ENCODE assay signal across 18 cellular contexts in the genomic region with DNA sequence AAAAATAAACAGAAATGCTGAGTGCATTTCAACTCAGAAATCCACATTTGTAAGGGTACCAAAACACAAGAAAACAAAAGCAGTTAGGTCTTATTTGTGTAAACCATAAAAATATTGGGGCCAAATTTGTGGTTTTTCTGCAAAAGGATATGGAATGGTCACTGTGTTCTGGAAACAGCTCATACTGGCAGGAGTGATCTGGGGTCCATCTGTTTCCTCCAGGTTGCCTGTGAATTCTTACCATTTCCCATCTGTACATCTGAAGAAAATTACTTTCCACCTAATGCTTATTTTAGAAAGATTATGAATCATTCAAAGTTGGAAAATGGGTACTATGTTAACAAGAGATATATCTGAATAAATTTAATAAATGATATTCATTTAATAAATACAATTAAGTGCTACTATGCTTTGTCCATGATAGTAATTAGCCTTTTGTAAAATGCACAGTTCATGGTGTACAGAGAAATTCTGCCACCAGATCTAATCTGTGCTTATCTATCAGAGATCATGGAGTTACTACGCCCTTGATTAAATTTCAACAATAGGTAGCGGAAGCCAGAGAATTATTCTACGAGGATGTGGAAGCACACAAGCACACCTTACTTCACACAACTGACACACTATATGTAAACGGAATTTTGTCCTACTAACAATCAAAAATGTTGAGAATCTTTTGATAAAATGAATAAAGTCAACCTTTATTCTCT. TPM values are rescaled to one million over a fixed set of nuclear protein-coding genes. Genes with fewer than 3 reads are reported as not detected.
DNase-seq lines count a peak whose midpoint lies in the region; ATAC-seq and TF ChIP-seq lines count a peak whose summit lies in the region.
"Had no signal": no experiment of that assay in that cellular context is flagged by ENCODE, and none has a peak within 500 bp of the region (broad histone marks: within the 10 kb centered on the region; RNA-seq: fewer than 3 reads in every experiment).

No MANE protein-coding gene starts in this region.

- H3K36me3 ChIP-seq in left ventricle myocardium inferior, result peaks cover 24% of the 10 kb centered on the region
- H3K36me3 ChIP-seq: HAP-1 had no signal

- H3K4me1 ChIP-seq in left ventricle myocardium inferior, result peaks cover 43% of the 10 kb centered on the region
- H3K4me1 ChIP-seq: Caco-2, HAP-1 had no signal

- H3K27ac ChIP-seq in left ventricle myocardium inferior (replicated peaks), result peak overlapping the region; percentile 55

- ATAC-seq in left cardiac atrium (no peak), SK-N-SH treated with all-trans-retinoic acid at 6 μM for 48 hours (peak; percentile 64)

- H3K4me3 ChIP-seq in left ventricle myocardium inferior, result no peak overlapping the region
- H3K4me3 ChIP-seq: HAP-1, MG63 had no signal

- no peak for TF ChIP-seq CTCF in left ventricle myocardium inferior (IDR thresholded peaks at IDR 0.05; ENCODE audit: borderline replicate concordance)

- H3K27me3 ChIP-seq in left ventricle myocardium inferior (ENCODE audit: low read depth), result no peaks in the 10 kb centered on the region
- H3K27me3 ChIP-seq: MG63 had no signal

- no peaks in the 10 kb centered on the region for H3K9me3 ChIP-seq in left ventricle myocardium inferior (replicated peaks)
- H3K9me3 ChIP-seq: Caco-2, HAP-1, MG63 had no signal

- DNase-seq in left ventricle myocardium inferior (no peak), left cardiac atrium (no peak), dermis blood vessel endothelial cell (peak; percentile 86), pulmonary artery endothelial cell (ENCODE audit: low read depth, low spot score) (peak; percentile 66), NCI-H187 (lab: John Stamatoyannopoulos, UW) (no peak), ecto neural progenitor cell (ENCODE audit: low spot score) (no peak), cortex of kidney (lab: John Stamatoyannopoulos, UW) (no peak)
- DNase-seq: Caco-2; Karpas-422; NCI-H1092; NCI-H226; NCI-H526 treated with DMSO at 0.1 percent for 48 hours; NK-92 treated with Interleukin-12 subunit alpha and Interleukin-12 subunit beta, amount 100 ng/mL, for 24 hours; SIG-M5 had no signal

- intact Hi-C loops in left ventricle myocardium inferior (cut with micrococcal nuclease), result no loop called here
- intact Hi-C loops in left cardiac atrium (cut with DNase I), result no loop called here

TF ChIP-seq in SK-N-SH treated with all-trans-retinoic acid at 6 μM for 48 hours, 23 proteins besides CTCF, POLR2A, EP300 and RAD21:
- TF ChIP-seq CSRNP3 (CRISPR knock-in tag; IDR thresholded peaks at IDR 0.05), result no peak
- no peak; the same call in 1 of the 2 replicates for TF ChIP-seq TCF4 (CRISPR knock-in tag; IDR thresholded peaks at IDR 0.05; ENCODE audit: borderline replicate concordance)
- TF ChIP-seq SNAI2 (CRISPR knock-in tag; IDR thresholded peaks at IDR 0.05), result no peak
- no peak for TF ChIP-seq BACH2 (CRISPR knock-in tag; IDR thresholded peaks at IDR 0.05; ENCODE audit: borderline replicate concordance)
- no peak for TF ChIP-seq ZFP30 (CRISPR knock-in tag; IDR thresholded peaks at IDR 0.05)
- no peak for TF ChIP-seq ESRRG (CRISPR knock-in tag; IDR thresholded peaks at IDR 0.05)
- no peak for TF ChIP-seq ARNTL (CRISPR knock-in tag; IDR thresholded peaks at IDR 0.05; ENCODE audit: borderline replicate concordance, low read depth)
- TF ChIP-seq TOX (CRISPR knock-in tag; IDR thresholded peaks at IDR 0.05; ENCODE audit: borderline replicate concordance), result no peak
- no peak for TF ChIP-seq ZNF8 (CRISPR knock-in tag; IDR thresholded peaks at IDR 0.05)
TF ChIP-seq in SK-N-SH treated with all-trans-retinoic acid at 6 μM for 48 hours: peak in this region for 0.

RNA-seq across cellular contexts. Expression of gene ALS2, which starts 10.9 kb away (rescaled TPM):
- total RNA-seq in left ventricle myocardium inferior, result 42.0 TPM
- 10 to 100 TPM; 28.1 to 37.9 TPM for total RNA-seq in left cardiac atrium
- 33.4 and 38.1 TPM in 2 replicates for total RNA-seq in dermis blood vessel endothelial cell
- 36.1 and 42.5 TPM in 2 replicates for total RNA-seq in pulmonary artery endothelial cell

RNA-seq across cellular contexts. Expression of gene CDK15, which starts 36.5 kb away (rescaled TPM):
- 0.16 TPM for total RNA-seq in left ventricle myocardium inferior
- total RNA-seq in left cardiac atrium, result 1 to 10 TPM in 1 of 2 donors, under 1 TPM in 1; 0.44 to 1.0 TPM
- not detected in 2 replicates for total RNA-seq in dermis blood vessel endothelial cell
- not detected in 2 replicates for total RNA-seq in pulmonary artery endothelial cell
- total RNA-seq: Caco-2, OCI-LY7 had no signal

Comparison
In these comparisons a context has a peak if more than half of its experiments do, and no peak if none do; other contexts are left out.
1. DNase-seq: peak in dermis blood vessel endothelial cell (single experiment) and pulmonary artery endothelial cell (single experiment); none in left ventricle myocardium inferior (single experiment), left cardiac atrium (single experiment), NCI-H187 (0 of 2), ecto neural progenitor cell (single experiment) and cortex of kidney (single experiment).